8 cellular contexts compared by ENCODE assay signal in the genomic region with DNA sequence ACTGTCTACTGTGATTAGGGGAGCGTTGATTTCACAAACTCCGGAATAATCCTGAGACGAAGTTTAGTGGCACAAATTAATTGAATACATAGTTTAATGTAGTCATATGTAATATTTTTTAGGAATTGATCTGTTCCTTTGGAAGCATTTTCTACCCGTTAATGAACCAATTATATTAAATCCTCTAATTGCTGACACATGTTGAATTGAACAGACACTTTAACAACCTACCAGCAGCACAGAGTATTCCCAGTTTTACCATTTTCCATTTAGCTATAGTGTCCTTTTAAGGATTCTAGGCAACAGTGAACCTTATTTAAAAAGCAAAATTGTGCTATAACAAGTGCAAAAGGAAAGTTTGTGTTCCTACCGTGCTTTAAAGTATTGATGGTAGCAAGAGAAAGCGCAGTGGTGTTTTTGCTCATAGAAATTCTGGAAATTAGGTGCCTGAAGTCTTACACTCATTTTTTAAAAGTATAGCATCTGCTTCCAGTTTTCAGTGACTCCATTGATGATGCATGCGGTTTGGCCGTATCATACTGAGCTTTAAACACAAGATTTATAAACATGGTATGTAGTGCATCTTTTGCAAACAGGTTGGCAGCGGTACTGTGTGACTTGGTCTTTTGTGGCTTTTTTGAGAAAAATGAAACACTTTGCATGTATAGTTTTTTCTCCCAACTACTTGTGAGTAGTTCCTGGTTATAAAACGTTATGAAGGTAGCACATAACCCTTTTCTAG. TPM values are rescaled to one million over a fixed set of nuclear protein-coding genes. Genes with fewer than 3 reads are reported as not detected.
DNase-seq lines count a peak whose midpoint lies in the region; FAIRE-seq and TF ChIP-seq lines count a peak whose summit lies in the region.

No MANE protein-coding gene starts in this region.

- H3K36me3 ChIP-seq in bronchial epithelial cell (ENCODE audit: control insufficient read depth, insufficient read depth, low read length) (peaks cover 1% of the 10 kb centered on the region), mucosa of stomach (ENCODE audit: control insufficient read depth, insufficient read depth, low read length) (no peaks in the 10 kb centered on the region)

- no peak for TF ChIP-seq CTCF in bronchial epithelial cell (IDR thresholded peaks at IDR 0.05; ENCODE audit: insufficient read depth, low read length, severe bottlenecking)

- no peaks in the 10 kb centered on the region for H3K27me3 Mint-ChIP-seq in IgD-negative memory B cell

- H3K9ac ChIP-seq in mucosa of stomach (ENCODE audit: low read length) = peak overlapping the region; percentile 100

- peak; percentile 29 for DNase-seq in AG08395 (ENCODE audit: low spot score)
- DNase-seq in bronchial epithelial cell (ENCODE audit: low read depth) = no peak
- DNase-seq in superior temporal gyrus (ENCODE audit: extremely low spot score) = no peak
- DNase-seq in NCI-H82 (lab: John Stamatoyannopoulos, UW) = no peak
- no peak for DNase-seq in activated gamma-delta T cell (lab: John Stamatoyannopoulos, UW)
- DNase-seq in amygdala (lab: John Stamatoyannopoulos, UW) = no peak

- H3K36me3 Mint-ChIP-seq in IgD-negative memory B cell = peaks cover 8% of the 10 kb centered on the region

- peaks cover 3% of the 10 kb centered on the region for H3K4me1 ChIP-seq in mucosa of stomach (ENCODE audit: control insufficient read depth, insufficient read depth, low read length)

- peaks cover 53 to 70% (median 54%) of the 10 kb centered on the region in 3 donors for H3K4me1 Mint-ChIP-seq in IgD-negative memory B cell

- H3K27ac Mint-ChIP-seq in IgD-negative memory B cell = peak overlapping the region; percentile 100

- H3K9me3 ChIP-seq in mucosa of stomach (ENCODE audit: control insufficient read depth, low read length) = no peaks in the 10 kb centered on the region

- no peaks in the 10 kb centered on the region for H3K27me3 ChIP-seq in bronchial epithelial cell (ENCODE audit: control insufficient read depth, insufficient read depth, low read length)
- no peaks in the 10 kb centered on the region for H3K27me3 ChIP-seq in mucosa of stomach (ENCODE audit: control insufficient read depth, insufficient read depth, low read length)

- FAIRE-seq in bronchial epithelial cell (lab: Jason Lieb, UNC) = no peak

- H3K9me3 Mint-ChIP-seq in IgD-negative memory B cell = no peaks in the 10 kb centered on the region

- H3K4me3 Mint-ChIP-seq in IgD-negative memory B cell = peak overlapping the region; percentile 97 to 99 (median 99)

- H3K4me3 ChIP-seq in bronchial epithelial cell (ENCODE audit: low read depth, low read length) (peak overlapping the region; percentile 90), mucosa of stomach (ENCODE audit: low read length) (peak overlapping the region; percentile 60)

RNA-seq across cellular contexts. Expression of a gene that starts 1.8 kb away (rescaled TPM):
- polyA plus RNA-seq in IgD-negative memory B cell = 157 TPM
- total RNA-seq in bronchial epithelial cell = 239 and 395 TPM in 2 replicates
